8 cellular contexts compared by ENCODE assay signal in genomic region chr5:61055434-61056006, GRCh38.
DNase-seq lines count a peak whose midpoint lies in the region; ATAC-seq and TF ChIP-seq lines count a peak whose summit lies in the region.

No MANE protein-coding gene starts in this region.

- no peaks in the 10 kb centered on the region for H3K4me1 ChIP-seq in breast epithelium
- no peaks in the 10 kb centered on the region for H3K4me1 ChIP-seq in lower lobe of right lung

- H3K27ac ChIP-seq in breast epithelium, result no peak overlapping the region
- no peak overlapping the region for H3K27ac ChIP-seq in lower lobe of right lung

- H3K27me3 ChIP-seq in breast epithelium (no peaks in the 10 kb centered on the region), lower lobe of right lung (ENCODE audit: low read depth) (no peaks in the 10 kb centered on the region)

- H3K4me3 ChIP-seq in breast epithelium (no peak overlapping the region), lower lobe of right lung (no peak overlapping the region)

- H3K36me3 ChIP-seq in breast epithelium (no peaks in the 10 kb centered on the region), lower lobe of right lung (no peaks in the 10 kb centered on the region)

- TF ChIP-seq POLR2A in breast epithelium (IDR thresholded peaks at IDR 0.05), result no peak

- DNase-seq in DMS153 treated with DMSO at 0.1 percent for 48 hours (lab: John Stamatoyannopoulos, UW; ENCODE audit: unreplicated experiment) (peak; percentile 2), DMS153 (lab: John Stamatoyannopoulos, UW) (no peak), NCI-H82 (lab: John Stamatoyannopoulos, UW) (peak; percentile 47), breast epithelium (ENCODE audit: low spot score in 2 of 2) (no peak), lower lobe of right lung (no peak), T1000 (lab: John Stamatoyannopoulos, UW) (no peak)
- DNase-seq in stimulated activated CD4-positive, alpha-beta T cell treated with anti-CD3 and anti-CD28 coated beads, Interleukin-4, amount 100 ng/mL, for 24 hours, result no peak

- peak; percentile 74 for ATAC-seq in HG03354 (IDR thresholded peaks at IDR 0.05; ENCODE audit: poor library complexity, severe bottlenecking, unreplicated experiment)
- ATAC-seq in lower lobe of right lung, result peak; percentile 51 to 66

- TF ChIP-seq CTCF in breast epithelium (IDR thresholded peaks at IDR 0.05) (peak in 2 of 3 donors; percentile 40 to 58), lower lobe of right lung (IDR thresholded peaks at IDR 0.05) (peak; percentile 65)

- intact Hi-C loops in breast epithelium (cut with DNase I; ENCODE audit: low total_unique reads), result no loop called here
- intact Hi-C loops in lower lobe of right lung (cut with DNase I), result no loop called here

- H3K9me3 ChIP-seq in breast epithelium, result no peaks in the 10 kb centered on the region
- H3K9me3 ChIP-seq in lower lobe of right lung, result no peaks in the 10 kb centered on the region

Comparison
In these comparisons a context has a peak if more than half of its experiments do, and no peak if none do; other contexts are left out.
1. DNase-seq: peak in DMS153 treated with DMSO at 0.1 percent for 48 hours (single experiment) and NCI-H82 (single experiment); none in DMS153 (single experiment), breast epithelium (0 of 2), lower lobe of right lung (single experiment), stimulated activated CD4-positive, alpha-beta T cell treated with anti-CD3 and anti-CD28 coated beads, Interleukin-4, amount 100 ng/mL, for 24 hours (single experiment) and T1000 (single experiment).